11 cellular contexts compared by ENCODE assay signal in the genomic region with DNA sequence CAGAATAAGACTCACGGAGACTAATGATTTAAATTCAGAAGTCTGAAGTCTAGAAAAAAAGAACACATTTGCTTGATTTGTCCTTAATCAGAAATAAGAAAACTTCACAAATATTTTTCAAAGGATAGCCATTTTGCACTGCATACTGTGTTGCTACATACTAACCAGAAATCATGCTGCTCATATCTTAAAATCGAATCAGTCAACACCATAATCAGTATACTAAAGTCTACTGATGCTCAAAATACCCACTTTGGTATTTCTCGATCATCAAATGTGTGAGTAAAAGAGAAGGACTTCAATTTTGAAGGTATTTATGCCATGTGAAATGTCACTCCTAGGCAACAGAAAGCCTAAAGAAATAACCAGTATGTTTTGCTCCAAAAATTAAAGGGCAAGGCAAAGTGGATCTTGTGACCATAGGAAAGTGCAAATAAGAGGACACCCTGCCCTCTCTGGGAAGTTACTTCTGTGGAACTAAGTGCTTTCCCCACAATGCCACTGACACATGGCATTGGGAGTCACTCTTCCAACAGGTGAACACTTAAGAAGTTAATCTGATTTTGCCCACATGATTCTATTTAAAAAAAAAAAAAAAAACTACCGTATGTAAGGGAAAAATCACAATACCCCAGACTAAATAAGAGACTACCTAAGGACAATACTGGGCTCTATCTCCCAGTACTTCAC. TPM values are rescaled to one million over a fixed set of nuclear protein-coding genes. Genes with fewer than 3 reads are reported as not detected.
DNase-seq lines count a peak whose midpoint lies in the region; ATAC-seq and TF ChIP-seq lines count a peak whose summit lies in the region.
"Had no signal": no experiment of that assay in that cellular context is flagged by ENCODE, and none has a peak within 500 bp of the region (broad histone marks: within the 10 kb centered on the region; RNA-seq: fewer than 3 reads in every experiment).

No MANE protein-coding gene starts in this region.

- H3K36me3 Mint-ChIP-seq in activated CD4-positive, alpha-beta memory T cell treated with anti-CD3 and anti-CD28 coated beads for 36 hours: peaks cover 3% of the 10 kb centered on the region

- H3K36me3 ChIP-seq in hepatocyte (replicated peaks; ENCODE audit: insufficient read depth, low read depth): no peaks in the 10 kb centered on the region
- no peaks in the 10 kb centered on the region for H3K36me3 ChIP-seq in smooth muscle cell (ENCODE audit: low read depth)

- H3K9me2 ChIP-seq in hepatocyte (replicated peaks; ENCODE audit: insufficient read depth): no peaks in the 10 kb centered on the region

- DNase-seq in HEK293T (ENCODE audit: extremely low spot score) (no peak), hepatocyte (ENCODE audit: low spot score) (no peak), smooth muscle cell (lab: John Stamatoyannopoulos, UW; ENCODE audit: unreplicated experiment) (no peak), putamen (ENCODE audit: low spot score) (no peak), COR-L47 (lab: John Stamatoyannopoulos, UW) (no peak), germinal center (ENCODE audit: low spot score) (no peak)
- no peak for DNase-seq in activated CD4-positive, alpha-beta memory T cell treated with anti-CD3 and anti-CD28 coated beads for 36 hours
- DNase-seq: activated gamma-delta T cell treated with Interleukin-2 at 50 U/mL for 16 hours; NCI-H1048; stimulated activated CD4-positive, alpha-beta T cell treated with anti-CD3 and anti-CD28 coated beads, Interleukin-2, amount 100 ng/mL, for 24 hours had no signal

- no peaks in the 10 kb centered on the region for H3K27me3 Mint-ChIP-seq in activated CD4-positive, alpha-beta memory T cell treated with anti-CD3 and anti-CD28 coated beads for 36 hours

- peaks cover 60% of the 10 kb centered on the region for H3K79me2 ChIP-seq in hepatocyte
- peaks cover 60% of the 10 kb centered on the region for H3K79me2 ChIP-seq in smooth muscle cell (ENCODE audit: low read depth)

- TF ChIP-seq CTCF in hepatocyte (IDR thresholded peaks at IDR 0.05; ENCODE audit: poor library complexity) (no peak), smooth muscle cell (IDR thresholded peaks at IDR 0.05; ENCODE audit: borderline replicate concordance, insufficient read depth, poor library complexity, severe bottlenecking) (no peak)

- peaks cover 70% of the 10 kb centered on the region for H3K4me1 Mint-ChIP-seq in activated CD4-positive, alpha-beta memory T cell treated with anti-CD3 and anti-CD28 coated beads for 36 hours (ENCODE audit: low read depth)

- CTCF ChIA-PET in HEK293T (lab: Yijun Ruan, JAX): no interaction called here
- CTCF ChIA-PET in activated CD4-positive, alpha-beta memory T cell treated with anti-CD3 and anti-CD28 coated beads for 36 hours (lab: Charles Lee): interaction anchor here (0.6 to 1.8 kb wide), 4 partner anchors 11 to 90 kb away, joined by 3 to 6 read pairs (median 4); no protein-coding TSS in a partner anchor

- peak overlapping the region; percentile 96 for H3K4me3 Mint-ChIP-seq in activated CD4-positive, alpha-beta memory T cell treated with anti-CD3 and anti-CD28 coated beads for 36 hours

- peak overlapping the region; percentile 91 for H3K27ac Mint-ChIP-seq in activated CD4-positive, alpha-beta memory T cell treated with anti-CD3 and anti-CD28 coated beads for 36 hours

- intact Hi-C loops in activated CD4-positive, alpha-beta memory T cell treated with anti-CD3 and anti-CD28 coated beads for 36 hours (cut with micrococcal nuclease): no loop called here

- no peaks in the 10 kb centered on the region for H3K27me3 ChIP-seq in hepatocyte
- H3K27me3 ChIP-seq in smooth muscle cell (ENCODE audit: low read depth): peaks cover 20% of the 10 kb centered on the region

- no peaks in the 10 kb centered on the region for H3F3A ChIP-seq in smooth muscle cell (ENCODE audit: low read depth)

- 64% methylated on average over 4 of the region's 4 CpGs for WGBS in hepatocyte (ENCODE audit: low lambda C conversion rate, missing lambda C conversion rate)
- 47% methylated on average over 4 of the region's 4 CpGs for WGBS in smooth muscle cell (ENCODE audit: low lambda C conversion rate)

- ATAC-seq in HG02981 (IDR thresholded peaks at IDR 0.05; ENCODE audit: unreplicated experiment): no peak

- H3K9me3 ChIP-seq in hepatocyte (ENCODE audit: low read depth) (no peaks in the 10 kb centered on the region), smooth muscle cell (replicated peaks; ENCODE audit: low read depth) (no peaks in the 10 kb centered on the region)

- H3K9me3 Mint-ChIP-seq in activated CD4-positive, alpha-beta memory T cell treated with anti-CD3 and anti-CD28 coated beads for 36 hours: no peaks in the 10 kb centered on the region

- H2AFZ ChIP-seq in hepatocyte: no peak overlapping the region
- no peak overlapping the region for H2AFZ ChIP-seq in smooth muscle cell (ENCODE audit: low read depth)

- POLR2A ChIA-PET in HEK293T (lab: Yijun Ruan, JAX): interaction anchor here (1.0 kb wide), 1 partner anchor 19 kb away, joined by 3 read pairs; no protein-coding TSS in a partner anchor
- POLR2A ChIA-PET in activated CD4-positive, alpha-beta memory T cell treated with anti-CD3 and anti-CD28 coated beads for 36 hours (lab: Charles Lee): interaction anchor here (0.7 to 3.5 kb wide), 3 partner anchors 7 to 29 kb away, joined by 5 to 19 read pairs (median 8); no protein-coding TSS in a partner anchor

- H3K9ac ChIP-seq in smooth muscle cell (ENCODE audit: low read depth): no peak overlapping the region

- H3K4me2 ChIP-seq in hepatocyte (peak overlapping the region; percentile 84), smooth muscle cell (peak overlapping the region; percentile 93)

- H3K4me3 ChIP-seq in hepatocyte: no peak overlapping the region
- H3K4me3 ChIP-seq in smooth muscle cell: peak overlapping the region; percentile 82

- peaks cover 5% of the 10 kb centered on the region for H4K20me1 ChIP-seq in hepatocyte (ENCODE audit: insufficient read depth, poor library complexity, severe bottlenecking)
- peaks cover 63% of the 10 kb centered on the region for H4K20me1 ChIP-seq in smooth muscle cell (ENCODE audit: low read depth)

- peaks cover 34% of the 10 kb centered on the region for H3K4me1 ChIP-seq in hepatocyte (ENCODE audit: insufficient read depth)
- peaks cover 61% of the 10 kb centered on the region for H3K4me1 ChIP-seq in smooth muscle cell (ENCODE audit: low read depth)

- no peak overlapping the region for H3K27ac ChIP-seq in hepatocyte
- no peak overlapping the region for H3K27ac ChIP-seq in smooth muscle cell (ENCODE audit: low read depth)

TF ChIP-seq in HEK293T, 16 proteins besides CTCF, POLR2A, EP300 and RAD21:
- TF ChIP-seq SUZ12 (IDR thresholded peaks at IDR 0.05) (no peak), L3MBTL2 (conservative IDR thresholded peaks at IDR 0.05) (no peak), FOXK2 (IDR thresholded peaks at IDR 0.05) (no peak), BHLHE40 (IDR thresholded peaks at IDR 0.05; ENCODE audit: borderline replicate concordance) (no peak), TARDBP (IDR thresholded peaks at IDR 0.05) (no peak), ARNT (IDR thresholded peaks at IDR 0.05) (no peak), ZNF384 (IDR thresholded peaks at IDR 0.05) (peak; percentile 61; the same call in 1 of the 2 replicates)
- TF ChIP-seq, protein P1, sequence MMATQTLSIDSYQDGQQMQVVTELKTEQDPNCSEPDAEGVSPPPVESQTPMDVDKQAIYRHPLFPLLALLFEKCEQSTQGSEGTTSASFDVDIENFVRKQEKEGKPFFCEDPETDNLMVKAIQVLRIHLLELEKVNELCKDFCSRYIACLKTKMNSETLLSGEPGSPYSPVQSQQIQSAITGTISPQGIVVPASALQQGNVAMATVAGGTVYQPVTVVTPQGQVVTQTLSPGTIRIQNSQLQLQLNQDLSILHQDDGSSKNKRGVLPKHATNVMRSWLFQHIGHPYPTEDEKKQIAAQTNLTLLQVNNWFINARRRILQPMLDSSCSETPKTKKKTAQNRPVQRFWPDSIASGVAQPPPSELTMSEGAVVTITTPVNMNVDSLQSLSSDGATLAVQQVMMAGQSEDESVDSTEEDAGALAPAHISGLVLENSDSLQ (IDR thresholded peaks at IDR 0.05): no peak

RNA-seq across cellular contexts. Expression of a gene that starts 2.7 kb away (rescaled TPM):
- total RNA-seq in activated CD4-positive, alpha-beta memory T cell treated with anti-CD3 and anti-CD28 coated beads for 36 hours: 10 to 100 TPM; 35.3 to 40.4 TPM
- total RNA-seq in hepatocyte: 12.5 and 13.3 TPM in 2 replicates
- 8.2 and 8.7 TPM in 2 replicates for polyA plus RNA-seq in hepatocyte
- total RNA-seq in smooth muscle cell: 26.5 and 28.1 TPM in 2 replicates
- 22.9 and 31.3 TPM in 2 replicates for polyA plus RNA-seq in smooth muscle cell
